19 cellular contexts compared by ENCODE assay signal in the genomic region with DNA sequence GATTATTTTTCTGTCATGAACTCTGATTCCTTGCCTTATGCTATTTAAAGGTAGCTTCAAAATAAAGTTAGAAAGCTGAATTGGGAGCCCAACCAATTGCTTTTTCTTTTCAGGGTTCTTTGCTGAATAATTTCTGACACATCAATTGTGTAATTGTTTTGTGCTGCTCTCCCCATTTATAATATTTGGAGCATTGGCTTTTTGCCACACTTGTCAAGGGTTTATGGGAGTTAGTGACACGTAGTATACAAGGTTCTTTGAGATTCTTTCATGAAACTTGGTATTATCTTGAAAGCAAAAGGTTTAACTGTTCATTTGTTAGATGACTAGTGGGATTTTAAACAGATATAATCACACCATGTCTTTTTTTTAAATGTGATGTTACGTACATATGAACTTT.
"Had no signal": no experiment of that assay in that cellular context is flagged by ENCODE, and none has a peak within 500 bp of the region (broad histone marks: within the 10 kb centered on the region; RNA-seq: fewer than 3 reads in every experiment).

No MANE protein-coding gene starts in this region.

- H3K4me3 ChIP-seq: body of pancreas, heart right ventricle, lower lobe of right lung, neural progenitor cell, spleen, tibial artery had no signal

- ATAC-seq: activated T-cell treated with anti-CD3 and anti-CD28 coated beads, Interleukin-2, amount 50 U/mL, for 72 hours; body of pancreas; esophagus mucosa; heart right ventricle; lower lobe of right lung; naive thymus-derived CD4-positive, alpha-beta T cell had no signal

- DNase-seq: activated CD4-positive, alpha-beta memory T cell treated with anti-CD3 and anti-CD28 coated beads for 36 hours; activated CD4-positive, alpha-beta T cell treated with anti-CD3 and anti-CD28 coated beads for 48 hours; activated effector memory CD4-positive, alpha-beta T cell treated with Interleukin-2 at 50 U/mL for 16 hours; activated naive CD4-positive, alpha-beta T cell treated with anti-CD3 and anti-CD28 coated beads for 36 hours; activated naive CD8-positive, alpha-beta T cell treated with anti-CD3 and anti-CD28 coated beads, Interleukin-2, amount 10 ng/mL, durations not matched to agents 7 days and 5 days; activated T-cell treated with anti-CD3 and anti-CD28 coated beads, Interleukin-2, amount 50 U/mL, for 72 hours; body of pancreas; central memory CD4-positive, alpha-beta T cell; effector memory CD4-positive, alpha-beta T cell; heart right ventricle; lower lobe of right lung; naive thymus-derived CD4-positive, alpha-beta T cell; retina; spleen; stimulated activated CD4-positive, alpha-beta T cell treated with anti-CD3 and anti-CD28 coated beads, Interleukin-4, amount 100 ng/mL, for 24 hours; substantia nigra; tibial artery had no signal
